ENCODE assay signal across 13 cellular contexts in genomic region chr3:139128803-139129202, GRCh38.
"Had no signal": no experiment of that assay in that cellular context is flagged by ENCODE, and none has a peak within 500 bp of the region (broad histone marks: within the 10 kb centered on the region; RNA-seq: fewer than 3 reads in every experiment).

No MANE protein-coding gene starts in this region.

- H3K9ac ChIP-seq: parathyroid adenoma had no signal

- H3K36me3 ChIP-seq: gastroesophageal sphincter, lower lobe of right lung, thyroid gland, uterus had no signal

- DNase-seq: activated CD4-positive, alpha-beta T cell treated with anti-CD3 and anti-CD28 coated beads, Interleukin-2, amount 50 U/mL, for 1 hour; activated CD4-positive, CD25-positive, alpha-beta regulatory T cell; activated gamma-delta T cell; activated T-cell treated with anti-CD3 and anti-CD28 coated beads, Interleukin-2, amount 50 U/mL, for 1 hour; lower lobe of right lung; midbrain; retina; stimulated activated CD4-positive, alpha-beta T cell treated with anti-CD3 and anti-CD28 coated beads, Interleukin-4, amount 100 ng/mL, for 4 hours; T-helper 17 cell; thyroid gland; uterus had no signal

- H3K27ac ChIP-seq: gastroesophageal sphincter, lower lobe of right lung, parathyroid adenoma, thyroid gland, uterus had no signal

- H3K79me2 ChIP-seq: parathyroid adenoma had no signal

- H3K4me1 ChIP-seq: gastroesophageal sphincter, lower lobe of right lung, parathyroid adenoma, thyroid gland, uterus had no signal

- H3K27me3 ChIP-seq: gastroesophageal sphincter, thyroid gland, uterus had no signal

- H3K9me3 ChIP-seq: gastroesophageal sphincter, lower lobe of right lung, thyroid gland, uterus had no signal

- H3K4me3 ChIP-seq: gastroesophageal sphincter, lower lobe of right lung, thyroid gland, uterus had no signal

- H2AFZ ChIP-seq: parathyroid adenoma had no signal
